ENCODE assay signal across 24 cellular contexts in the genomic region with DNA sequence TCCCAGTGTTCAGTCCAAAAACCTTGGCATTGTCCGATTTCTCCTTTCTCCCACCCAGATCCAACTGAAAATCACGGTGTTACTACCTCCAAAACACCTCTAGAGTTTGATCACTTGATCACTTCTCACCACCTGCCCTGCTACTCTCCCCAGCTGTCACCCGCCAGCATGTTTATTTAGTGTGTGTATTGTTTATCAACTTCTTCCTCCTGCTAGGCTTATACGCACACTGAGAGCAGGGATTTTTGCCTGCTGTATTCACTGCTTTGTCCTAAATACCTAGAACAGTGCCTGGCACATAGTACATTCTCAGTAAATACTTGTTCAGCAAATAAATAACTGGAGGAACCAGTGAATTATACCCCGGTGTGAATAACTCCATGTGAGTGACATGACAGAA. TPM values are rescaled to one million over a fixed set of nuclear protein-coding genes. Genes with fewer than 3 reads are reported as not detected.
DNase-seq lines count a peak whose midpoint lies in the region; ATAC-seq and TF ChIP-seq lines count a peak whose summit lies in the region.
"Had no signal": no experiment of that assay in that cellular context is flagged by ENCODE, and none has a peak within 500 bp of the region (broad histone marks: within the 10 kb centered on the region; RNA-seq: fewer than 3 reads in every experiment).

No MANE protein-coding gene starts in this region.

- no peak overlapping the region for H3K27ac Mint-ChIP-seq in WTC11
- H3K27ac Mint-ChIP-seq: activated CD8-positive, alpha-beta T cell treated with anti-CD3 and anti-CD28 coated beads, Interleukin-2, amount 10 ng/mL, durations not matched to agents 7 days and 5 days had no signal

- CTCF ChIA-PET in WTC11 (lab: Charles Lee), result interaction anchor here (0.6 to 6.5 kb wide), 2 partner anchors 29 to 162 kb away, joined by 3 to 53 read pairs; no protein-coding TSS in a partner anchor

- no peak for TF ChIP-seq CTCF in mucosa of descending colon (IDR thresholded peaks at IDR 0.05)
- no peak for TF ChIP-seq CTCF in tibial nerve (IDR thresholded peaks at IDR 0.05)
- no peak for TF ChIP-seq CTCF in WTC11 (IDR thresholded peaks at IDR 0.05)

- POLR2A ChIA-PET in WTC11 (lab: Charles Lee), result no interaction called here

- H3K4me1 ChIP-seq in mucosa of descending colon (ENCODE audit: low read depth) (peaks cover 19% of the 10 kb centered on the region), tibial nerve (no peaks in the 10 kb centered on the region)
- H3K4me1 ChIP-seq: ascending aorta had no signal

- H3K27me3 Mint-ChIP-seq in WTC11 (ENCODE audit: low read depth), result no peaks in the 10 kb centered on the region

- ATAC-seq in mucosa of descending colon, result peak; percentile 64
- ATAC-seq in GM21825 (IDR thresholded peaks at IDR 0.05; ENCODE audit: unreplicated experiment), result no peak
- no peak for ATAC-seq in WTC11
- ATAC-seq: activated CD8-positive, alpha-beta T cell treated with anti-CD3 and anti-CD28 coated beads, Interleukin-2, amount 10 ng/mL, durations not matched to agents 7 days and 5 days; activated T-cell treated with anti-CD3 and anti-CD28 coated beads, Interleukin-2, amount 50 U/mL, for 4 hours had no signal

- TF ChIP-seq EP300 in tibial nerve (IDR thresholded peaks at IDR 0.05), result no peak

- no peak overlapping the region for H3K4me3 Mint-ChIP-seq in WTC11
- H3K4me3 Mint-ChIP-seq: activated CD8-positive, alpha-beta T cell treated with anti-CD3 and anti-CD28 coated beads, Interleukin-2, amount 10 ng/mL, durations not matched to agents 7 days and 5 days; activated T-cell treated with anti-CD3 and anti-CD28 coated beads, Interleukin-2, amount 50 U/mL, for 4 hours had no signal

- H3K36me3 ChIP-seq in mucosa of descending colon (ENCODE audit: low read depth) (no peaks in the 10 kb centered on the region), tibial nerve (no peaks in the 10 kb centered on the region)
- H3K36me3 ChIP-seq: ascending aorta, suprapubic skin, WERI-Rb-1 had no signal

- WGBS in tibial nerve, 2 donors, result 86 to 87% methylated on average over 5 of the region's 5 CpGs

- no peaks in the 10 kb centered on the region for H3K36me3 Mint-ChIP-seq in WTC11

- H3K4me3 ChIP-seq in mucosa of descending colon (no peak overlapping the region), tibial nerve (no peak overlapping the region)
- H3K4me3 ChIP-seq: ascending aorta, SJSA1, suprapubic skin had no signal

- H3K9me3 Mint-ChIP-seq in WTC11, result peaks cover 5% of the 10 kb centered on the region
- H3K9me3 Mint-ChIP-seq: activated T-cell treated with anti-CD3 and anti-CD28 coated beads, Interleukin-2, amount 50 U/mL, for 4 hours had no signal

- no peak for TF ChIP-seq POLR2A in tibial nerve (IDR thresholded peaks at IDR 0.05)

- no peaks in the 10 kb centered on the region for H3K27me3 ChIP-seq in tibial nerve
- H3K27me3 ChIP-seq: ascending aorta, SJSA1, suprapubic skin had no signal

- H3K27ac ChIP-seq in substantia nigra (ENCODE audit: low read depth, low read length, poor library complexity, severe bottlenecking), result no peak overlapping the region
- no peak overlapping the region for H3K27ac ChIP-seq in tibial nerve
- H3K27ac ChIP-seq: ascending aorta, KMS-11, SJSA1, suprapubic skin, WERI-Rb-1 had no signal

- intact Hi-C loops in mucosa of descending colon (cut with DNase I, micrococcal nuclease), result no loop called here

- H3K4me1 Mint-ChIP-seq in WTC11, result no peaks in the 10 kb centered on the region

- DNase-seq in DMS53 (lab: John Stamatoyannopoulos, UW), result peak; percentile 90
- peak; percentile 76 for DNase-seq in NCI-H1694 treated with DMSO at 0.1 percent for 48 hours (lab: John Stamatoyannopoulos, UW)
- DNase-seq in SHP77 (lab: John Stamatoyannopoulos, UW), result peak; percentile 79 to 80
- DNase-seq in mucosa of descending colon, result no peak
- DNase-seq in substantia nigra (lab: John Stamatoyannopoulos, UW), result no peak
- no peak for DNase-seq in tibial nerve (ENCODE audit: low spot score in 2 of 2)
- no peak for DNase-seq in WTC11 (ENCODE audit: low spot score)
- DNase-seq: activated CD8-positive, alpha-beta T cell treated with anti-CD3 and anti-CD28 coated beads, Interleukin-2, amount 10 ng/mL, durations not matched to agents 7 days and 5 days; activated naive CD4-positive, alpha-beta T cell treated with anti-CD3 and anti-CD28 coated beads, Interleukin-2, amount 50 U/mL, for 16 hours; activated T-cell treated with anti-CD3 and anti-CD28 coated beads, Interleukin-2, amount 50 U/mL, for 4 hours; cerebellar nuclear complex; GOT3; head of caudate nucleus; left ventricle myocardium superior; NCI-H1092; NCI-H226 had no signal

- no peaks in the 10 kb centered on the region for H3K9me3 ChIP-seq in mucosa of descending colon
- peaks cover 0 to 8% (median 0%) of the 10 kb centered on the region in 4 donors for H3K9me3 ChIP-seq in tibial nerve
- H3K9me3 ChIP-seq: SJSA1, suprapubic skin had no signal

TF ChIP-seq in WTC11, 78 proteins besides CTCF, POLR2A, EP300 and RAD21 (continues in another document):
- TF ChIP-seq CREB1 (CRISPR knock-in tag; IDR thresholded peaks at IDR 0.05), result no peak
- TF ChIP-seq ETV6 (CRISPR knock-in tag; IDR thresholded peaks at IDR 0.05), result no peak
- TF ChIP-seq ZNF281 (CRISPR knock-in tag; IDR thresholded peaks at IDR 0.05), result no peak
- TF ChIP-seq IRF1 (CRISPR knock-in tag; IDR thresholded peaks at IDR 0.05), result no peak
- no peak for TF ChIP-seq ZNF219 (CRISPR knock-in tag; IDR thresholded peaks at IDR 0.05; ENCODE audit: borderline replicate concordance)
- TF ChIP-seq ZMAT4 (CRISPR knock-in tag; IDR thresholded peaks at IDR 0.05), result no peak
- TF ChIP-seq ZNF232 (CRISPR knock-in tag; IDR thresholded peaks at IDR 0.05), result no peak
- no peak for TF ChIP-seq CBFB (CRISPR knock-in tag; IDR thresholded peaks at IDR 0.05; ENCODE audit: low read depth)
- TF ChIP-seq HMGA2 (CRISPR knock-in tag; IDR thresholded peaks at IDR 0.05), result no peak
- TF ChIP-seq PRRX2 (CRISPR knock-in tag; IDR thresholded peaks at IDR 0.05), result no peak
- no peak for TF ChIP-seq GABPB1 (CRISPR knock-in tag; IDR thresholded peaks at IDR 0.05)
- TF ChIP-seq TEAD1 (CRISPR knock-in tag; IDR thresholded peaks at IDR 0.05), result no peak
- TF ChIP-seq ZBTB21 (CRISPR knock-in tag; IDR thresholded peaks at IDR 0.05; ENCODE audit: borderline replicate concordance), result no peak

RNA-seq across cellular contexts. Expression of gene BDKRB1, which starts 5.0 kb away (rescaled TPM):
- 10 to 100 TPM in 1 of 3 donors, 1 to 10 TPM in 2; 6.1 to 10.6 (median 7.7) TPM for total RNA-seq in mucosa of descending colon
- total RNA-seq in tibial nerve, result 1 to 10 TPM in 2 of 4 donors, under 1 TPM in 1, not detected in 1; 0.63 to 2.4 (median 2.2) TPM
- total RNA-seq in WTC11 (2021), result 0.11 to 0.27 TPM in 2 of 3 replicates, not detected in the other
- total RNA-seq: activated CD8-positive, alpha-beta T cell treated with anti-CD3 and anti-CD28 coated beads, Interleukin-2, amount 10 ng/mL, durations not matched to agents 7 days and 5 days; activated T-cell treated with anti-CD3 and anti-CD28 coated beads, Interleukin-2, amount 50 U/mL, for 4 hours; ascending aorta; HT-29; left ventricle myocardium superior; T-helper 2 cell treated with Interferon-gamma antibody and Interleukin-4, amounts not matched to agents 100 ng/mL and 5 ng/mL, for 36 hours had no signal

RNA-seq across cellular contexts. Expression of gene BDKRB2, which starts 56.4 kb away (rescaled TPM):
- 10 to 100 TPM; 18.7 to 38.6 (median 25.4) TPM for total RNA-seq in mucosa of descending colon
- 10 to 100 TPM; 10.5 to 26.8 (median 18.4) TPM for total RNA-seq in tibial nerve
- total RNA-seq in WTC11 (2021), result 0.17 to 0.30 TPM (median 0.18 TPM) in 3 replicates
- total RNA-seq: activated CD8-positive, alpha-beta T cell treated with anti-CD3 and anti-CD28 coated beads, Interleukin-2, amount 10 ng/mL, durations not matched to agents 7 days and 5 days; activated T-cell treated with anti-CD3 and anti-CD28 coated beads, Interleukin-2, amount 50 U/mL, for 4 hours; T-helper 2 cell treated with Interferon-gamma antibody and Interleukin-4, amounts not matched to agents 100 ng/mL and 5 ng/mL, for 36 hours had no signal

Comparison
In these comparisons a context has a peak if more than half of its experiments do, and no peak if none do; other contexts are left out.
1. DNase-seq: peak in DMS53 (single experiment), NCI-H1694 treated with DMSO at 0.1 percent for 48 hours (single experiment) and SHP77 (2 of 2); none in mucosa of descending colon (0 of 3), substantia nigra (0 of 49), tibial nerve (0 of 2) and WTC11 (single experiment).